ENCODE assay signal across 9 cellular contexts in genomic region chr12:57476162-57476992, GRCh38. TPM values are rescaled to one million over a fixed set of nuclear protein-coding genes. Genes with fewer than 3 reads are reported as not detected.
DNase-seq lines count a peak whose midpoint lies in the region; ATAC-seq and TF ChIP-seq lines count a peak whose summit lies in the region.
"Had no signal": no experiment of that assay in that cellular context is flagged by ENCODE, and none has a peak within 500 bp of the region (broad histone marks: within the 10 kb centered on the region; RNA-seq: fewer than 3 reads in every experiment).

No MANE protein-coding gene starts in this region.

- no peak overlapping the region for H3K27ac ChIP-seq in HUES64 (ENCODE audit: low read depth, low read length)
- no peak overlapping the region for H3K27ac ChIP-seq in right cardiac atrium (ENCODE audit: low read length)

- POLR2A ChIA-PET in HEK293T (lab: Yijun Ruan, JAX), result interaction anchor here (1.1 kb wide), 1 partner anchor 10 kb away, joined by 7 read pairs; no protein-coding TSS in a partner anchor

- peak; percentile 50 for DNase-seq in activated T-helper 1 cell treated with Interleukin-2 at 50 U/mL for 16 hours (ENCODE audit: low read depth)
- peak in 2 of 3 donors; percentile 71 to 73 for DNase-seq in right cardiac atrium
- peak; percentile 76 to 83 (median 79) for DNase-seq in stimulated activated CD4-positive, alpha-beta T cell treated with anti-CD3 and anti-CD28 coated beads, Interleukin-12 subunit alpha, Interleukin-12 subunit beta, amount 100 ng/mL, for 48 hours (ENCODE audit: low read depth in 2 of 3, low spot score in 1 of 3)
- DNase-seq in HEK293T (ENCODE audit: extremely low spot score), result no peak
- DNase-seq in nucleus accumbens (lab: John Stamatoyannopoulos, UW), result no peak

- peaks cover 68% of the 10 kb centered on the region for H3K27me3 ChIP-seq in HUES64 (ENCODE audit: insufficient read depth, low read length)
- H3K27me3 ChIP-seq in right cardiac atrium (ENCODE audit: control insufficient read depth, insufficient read depth), result no peaks in the 10 kb centered on the region

- CTCF ChIA-PET in HEK293T (lab: Yijun Ruan, JAX), result interaction anchor here (0.6 to 1.4 kb wide), 2 partner anchors 16 to 18 kb away, joined by 3 read pairs; no protein-coding TSS in a partner anchor

- no peak overlapping the region for H3K9ac ChIP-seq in HUES64 (ENCODE audit: low read depth, low read length)

- no peaks in the 10 kb centered on the region for H3K36me3 ChIP-seq in HUES64 (ENCODE audit: insufficient read depth, low read length)

- 47% methylated on average over 28 of the region's 29 CpGs for WGBS in HUES64
- WGBS in right cardiac atrium, result 19% methylated on average over 29 of the region's 29 CpGs

- H3K9me3 ChIP-seq in HUES64 (ENCODE audit: insufficient read depth, low read depth, low read length) (no peaks in the 10 kb centered on the region), right cardiac atrium (ENCODE audit: control insufficient read depth, low read length) (no peaks in the 10 kb centered on the region)

- intact Hi-C loops in right cardiac atrium (cut with DNase I), result no loop called here

- TF ChIP-seq POLR2A in GM15510 (IDR thresholded peaks at IDR 0.05; ENCODE audit: borderline replicate concordance, extremely low read depth, insufficient read length), result peak; percentile 30

- H3K4me1 ChIP-seq in HUES64 (ENCODE audit: insufficient read depth, low read length), result peaks cover 5% of the 10 kb centered on the region
- no peaks in the 10 kb centered on the region for H3K4me1 ChIP-seq in right cardiac atrium (ENCODE audit: control insufficient read depth, insufficient read depth, low read length)

- H3K4me3 ChIP-seq in HUES64 (ENCODE audit: low read length) (peak overlapping the region; percentile 49), right cardiac atrium (ENCODE audit: low read length) (peak overlapping the region; percentile 26)

- ATAC-seq in right cardiac atrium, result peak; percentile 2 to 5
- no peak for ATAC-seq in GM21717 (IDR thresholded peaks at IDR 0.05; ENCODE audit: unreplicated experiment)

TF ChIP-seq in HEK293T, 16 proteins besides CTCF, POLR2A, EP300 and RAD21:
- TF ChIP-seq ZNF384 (IDR thresholded peaks at IDR 0.05) (no peak), ARNT (IDR thresholded peaks at IDR 0.05) (no peak), LEF1 (IDR thresholded peaks at IDR 0.05; ENCODE audit: borderline replicate concordance) (no peak), NFRKB (IDR thresholded peaks at IDR 0.05) (no peak), FOXM1 (IDR thresholded peaks at IDR 0.05; ENCODE audit: borderline replicate concordance) (no peak), HDGF (IDR thresholded peaks at IDR 0.05; ENCODE audit: borderline replicate concordance) (no peak), ELF4 (IDR thresholded peaks at IDR 0.05) (no peak), TARDBP (IDR thresholded peaks at IDR 0.05) (no peak), FOXK2 (IDR thresholded peaks at IDR 0.05) (no peak), CTBP1 (IDR thresholded peaks at IDR 0.05; ENCODE audit: borderline replicate concordance) (no peak), BHLHE40 (IDR thresholded peaks at IDR 0.05; ENCODE audit: borderline replicate concordance) (no peak), SP1 (IDR thresholded peaks at IDR 0.05) (no peak), L3MBTL2 (conservative IDR thresholded peaks at IDR 0.05) (no peak), SUZ12 (IDR thresholded peaks at IDR 0.05) (no peak), FOXA1 (IDR thresholded peaks at IDR 0.05) (no peak)
- TF ChIP-seq, protein P1, sequence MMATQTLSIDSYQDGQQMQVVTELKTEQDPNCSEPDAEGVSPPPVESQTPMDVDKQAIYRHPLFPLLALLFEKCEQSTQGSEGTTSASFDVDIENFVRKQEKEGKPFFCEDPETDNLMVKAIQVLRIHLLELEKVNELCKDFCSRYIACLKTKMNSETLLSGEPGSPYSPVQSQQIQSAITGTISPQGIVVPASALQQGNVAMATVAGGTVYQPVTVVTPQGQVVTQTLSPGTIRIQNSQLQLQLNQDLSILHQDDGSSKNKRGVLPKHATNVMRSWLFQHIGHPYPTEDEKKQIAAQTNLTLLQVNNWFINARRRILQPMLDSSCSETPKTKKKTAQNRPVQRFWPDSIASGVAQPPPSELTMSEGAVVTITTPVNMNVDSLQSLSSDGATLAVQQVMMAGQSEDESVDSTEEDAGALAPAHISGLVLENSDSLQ (IDR thresholded peaks at IDR 0.05), result no peak

RNA-seq across cellular contexts. Expression of gene ARHGAP9, which starts 3.3 kb away (rescaled TPM):
- 1.2 TPM for polyA plus RNA-seq in HUES64 (2013, experiment 1 of 2)
- 2.7 TPM for polyA plus RNA-seq in HUES64 (2013, experiment 2 of 2)
- 10 to 100 TPM in 1 of 4 donors, 1 to 10 TPM in 3; 4.8 to 10.2 (median 7.5) TPM for total RNA-seq in right cardiac atrium
- polyA plus RNA-seq in right cardiac atrium, result 3.0 TPM

RNA-seq across cellular contexts. Expression of gene MARS1, which starts 11.5 kb away (rescaled TPM):
- 167 TPM for polyA plus RNA-seq in HUES64 (2013, experiment 1 of 2)
- polyA plus RNA-seq in HUES64 (2013, experiment 2 of 2), result 186 TPM
- total RNA-seq in right cardiac atrium, result 10 to 100 TPM; 68.6 to 89.8 (median 72.8) TPM
- 54.9 TPM for polyA plus RNA-seq in right cardiac atrium

RNA-seq across cellular contexts. Expression of gene GLI1, which starts 16.8 kb away (rescaled TPM):
- 10.6 TPM for polyA plus RNA-seq in HUES64 (2013, experiment 1 of 2)
- 7.5 TPM for polyA plus RNA-seq in HUES64 (2013, experiment 2 of 2)
- 1 to 10 TPM; 1.6 to 3.1 (median 2.5) TPM for total RNA-seq in right cardiac atrium
- polyA plus RNA-seq in right cardiac atrium, result 0.59 TPM

RNA-seq across cellular contexts. Expression of gene INHBE, which starts 21.3 kb away (rescaled TPM):
- 4.0 TPM for polyA plus RNA-seq in HUES64 (2013, experiment 1 of 2)
- polyA plus RNA-seq in HUES64 (2013, experiment 2 of 2), result 3.9 TPM
- total RNA-seq in right cardiac atrium, result not detected
- polyA plus RNA-seq in right cardiac atrium, result not detected
- total RNA-seq: temporal lobe had no signal

RNA-seq across cellular contexts. Expression of gene INHBC, which starts 41.8 kb away (rescaled TPM):
- polyA plus RNA-seq in HUES64 (2013, experiment 1 of 2), result not detected
- not detected for polyA plus RNA-seq in HUES64 (2013, experiment 2 of 2)
- not detected for total RNA-seq in right cardiac atrium
- polyA plus RNA-seq in right cardiac atrium, result not detected
- total RNA-seq: temporal lobe had no signal

Comparison
In these comparisons a context has a peak if more than half of its experiments do, and no peak if none do; other contexts are left out.
1. DNase-seq: peak in activated T-helper 1 cell treated with Interleukin-2 at 50 U/mL for 16 hours (single experiment), right cardiac atrium (2 of 3) and stimulated activated CD4-positive, alpha-beta T cell treated with anti-CD3 and anti-CD28 coated beads, Interleukin-12 subunit alpha, Interleukin-12 subunit beta, amount 100 ng/mL, for 48 hours (3 of 3); none in HEK293T (single experiment) and nucleus accumbens (0 of 56).